8 cellular contexts compared by ENCODE assay signal in genomic region chr11:117328414-117329010, GRCh38. TPM values are rescaled to one million over a fixed set of nuclear protein-coding genes. Genes with fewer than 3 reads are reported as not detected.
DNase-seq lines count a peak whose midpoint lies in the region; ATAC-seq, FAIRE-seq and TF ChIP-seq lines count a peak whose summit lies in the region.

No MANE protein-coding gene starts in this region.

- peaks cover 44% of the 10 kb centered on the region for H3K79me2 ChIP-seq in astrocyte (ENCODE audit: insufficient read depth, low read length)

- peaks cover 23% of the 10 kb centered on the region for H4K20me1 ChIP-seq in astrocyte (ENCODE audit: insufficient read depth, low read length)

- peaks cover 3% of the 10 kb centered on the region for H3K36me3 Mint-ChIP-seq in astrocyte (ENCODE audit: low read depth, unreplicated experiment)
- no peaks in the 10 kb centered on the region for H3K36me3 Mint-ChIP-seq in stimulated activated effector memory CD8-positive, alpha-beta T cell treated with anti-CD3 and anti-CD28 coated beads, Interleukin-12 subunit alpha, Interleukin-12 subunit beta, amount 100 ng/mL, for 72 hours

- H3K9me3 ChIP-seq in astrocyte (ENCODE audit: insufficient read depth, low read depth, low read length) (no peaks in the 10 kb centered on the region), iPS-15b (ENCODE audit: control insufficient read depth, insufficient read depth, low read length) (no peaks in the 10 kb centered on the region)

- H3K9ac ChIP-seq in astrocyte (ENCODE audit: low read length): peak overlapping the region; percentile 89
- peak overlapping the region; percentile 57 for H3K9ac ChIP-seq in iPS-15b (ENCODE audit: low read depth, low read length)

- peak overlapping the region; percentile 62 for H3K4me3 ChIP-seq in BJ (ENCODE audit: low read depth, low read length)
- H3K4me3 ChIP-seq in astrocyte (ENCODE audit: insufficient read depth, low read depth, low read length): peak overlapping the region; percentile 82
- H3K4me3 ChIP-seq in iPS-15b (ENCODE audit: low read depth, low read length): peak overlapping the region; percentile 66

- H3K27me3 ChIP-seq in BJ (ENCODE audit: control insufficient read depth, insufficient read depth, low read length): no peaks in the 10 kb centered on the region
- H3K27me3 ChIP-seq in astrocyte (ENCODE audit: insufficient read depth, low read length): no peaks in the 10 kb centered on the region
- H3K27me3 ChIP-seq in iPS-15b (ENCODE audit: control insufficient read depth, insufficient read depth, low read length): no peaks in the 10 kb centered on the region

- H3K27me3 Mint-ChIP-seq in astrocyte (ENCODE audit: low read depth, unreplicated experiment): no peaks in the 10 kb centered on the region

- no peak for FAIRE-seq in astrocyte (lab: Jason Lieb, UNC)

- peak; percentile 18 for DNase-seq in BJ (ENCODE audit: low read depth)
- DNase-seq in NCI-H1092 treated with DMSO at 0.1 percent for 48 hours (lab: John Stamatoyannopoulos, UW): peak; percentile 61
- DNase-seq in astrocyte (ENCODE audit: low read depth): peak; percentile 49
- DNase-seq in stimulated activated effector memory CD8-positive, alpha-beta T cell treated with anti-CD3 and anti-CD28 coated beads, Interleukin-12 subunit alpha, Interleukin-12 subunit beta, amount 100 ng/mL, for 72 hours (ENCODE audit: low spot score in 2 of 2): no peak
- no peak for DNase-seq in GM20000 (ENCODE audit: low spot score)
- no peak for DNase-seq in amniotic stem cell (lab: John Stamatoyannopoulos, UW)

- H3K4me1 Mint-ChIP-seq in astrocyte (ENCODE audit: low read depth, unreplicated experiment): peaks cover 7% of the 10 kb centered on the region
- H3K4me1 Mint-ChIP-seq in stimulated activated effector memory CD8-positive, alpha-beta T cell treated with anti-CD3 and anti-CD28 coated beads, Interleukin-12 subunit alpha, Interleukin-12 subunit beta, amount 100 ng/mL, for 72 hours: peaks cover 6% of the 10 kb centered on the region

- H3K36me3 ChIP-seq in BJ (ENCODE audit: control insufficient read depth, insufficient read depth, low read length): no peaks in the 10 kb centered on the region
- H3K36me3 ChIP-seq in astrocyte (ENCODE audit: insufficient read depth, low read length): no peaks in the 10 kb centered on the region
- H3K36me3 ChIP-seq in iPS-15b (ENCODE audit: control insufficient read depth, insufficient read depth, low read length): no peaks in the 10 kb centered on the region

- no peak for TF ChIP-seq CTCF in BJ (IDR thresholded peaks at IDR 0.05; ENCODE audit: insufficient read depth, low read depth, low read length)
- no peak for TF ChIP-seq CTCF in astrocyte (IDR thresholded peaks at IDR 0.05; ENCODE audit: insufficient read depth, low read depth, low read length)
- no peak for TF ChIP-seq CTCF in GM20000 (IDR thresholded peaks at IDR 0.05; ENCODE audit: extremely low read depth, missing control alignments)

- H3K4me3 Mint-ChIP-seq in astrocyte (ENCODE audit: unreplicated experiment): no peak overlapping the region
- no peak overlapping the region for H3K4me3 Mint-ChIP-seq in stimulated activated effector memory CD8-positive, alpha-beta T cell treated with anti-CD3 and anti-CD28 coated beads, Interleukin-12 subunit alpha, Interleukin-12 subunit beta, amount 100 ng/mL, for 72 hours

- H3K9me3 Mint-ChIP-seq in astrocyte (ENCODE audit: unreplicated experiment): peaks cover 2% of the 10 kb centered on the region
- H3K9me3 Mint-ChIP-seq in stimulated activated effector memory CD8-positive, alpha-beta T cell treated with anti-CD3 and anti-CD28 coated beads, Interleukin-12 subunit alpha, Interleukin-12 subunit beta, amount 100 ng/mL, for 72 hours: no peaks in the 10 kb centered on the region

- POLR2A ChIA-PET in BJ (lab: Charles Lee): interaction anchor here (0.8 kb wide), 1 partner anchor 13 kb away, joined by 4 read pairs; the partner anchor contains the start of gene BACE1

- peak overlapping the region; percentile 87 for H3K4me2 ChIP-seq in astrocyte (ENCODE audit: low read length)

- H3K27ac Mint-ChIP-seq in astrocyte (ENCODE audit: unreplicated experiment): no peak overlapping the region
- no peak overlapping the region for H3K27ac Mint-ChIP-seq in stimulated activated effector memory CD8-positive, alpha-beta T cell treated with anti-CD3 and anti-CD28 coated beads, Interleukin-12 subunit alpha, Interleukin-12 subunit beta, amount 100 ng/mL, for 72 hours

- H3K4me1 ChIP-seq in astrocyte (ENCODE audit: insufficient read depth, low read length) (peaks cover 9% of the 10 kb centered on the region), iPS-15b (ENCODE audit: control insufficient read depth, insufficient read depth, low read length) (no peaks in the 10 kb centered on the region)

- CTCF ChIA-PET in BJ (lab: Yijun Ruan, JAX): interaction anchor here (0.7 to 1.6 kb wide), 6 partner anchors 8 to 102 kb away, joined by 3 to 5 read pairs (median 3); no protein-coding TSS in a partner anchor

- H3K27ac ChIP-seq in astrocyte (ENCODE audit: low read depth, low read length): peak overlapping the region; percentile 73

- ATAC-seq in GM19463 (IDR thresholded peaks at IDR 0.05; ENCODE audit: unreplicated experiment): peak; percentile 4
- peak; percentile 15 for ATAC-seq in stimulated activated effector memory CD8-positive, alpha-beta T cell treated with anti-CD3 and anti-CD28 coated beads, Interleukin-12 subunit alpha, Interleukin-12 subunit beta, amount 100 ng/mL, for 72 hours

- H2AFZ ChIP-seq in astrocyte (ENCODE audit: low read depth, low read length): peak overlapping the region; percentile 71

RNA-seq across cellular contexts. Expression of gene CEP164, which starts 0.9 kb away (rescaled TPM):
- 21.0 and 27.4 TPM in 2 replicates for polyA plus RNA-seq in BJ (2011; rRNA removed)
- polyA minus RNA-seq in BJ (2011; rRNA and poly(A)+ RNA removed): 24.7 and 30.9 TPM in 2 replicates
- 36.1 and 40.5 TPM in 2 replicates for total RNA-seq in astrocyte

RNA-seq across cellular contexts. Expression of gene BACE1, which starts 12.5 kb away (rescaled TPM):
- polyA plus RNA-seq in BJ (2011; rRNA removed): 47.8 and 99.6 TPM in 2 replicates
- polyA minus RNA-seq in BJ (2011; rRNA and poly(A)+ RNA removed): 86.7 and 110 TPM in 2 replicates
- total RNA-seq in astrocyte: 32.6 and 37.2 TPM in 2 replicates

RNA-seq across cellular contexts. Expression of gene BACE1-AS, which starts 37.4 kb away (rescaled TPM):
- 3.4 and 3.8 TPM in 2 replicates for polyA plus RNA-seq in BJ (2011; rRNA removed)
- 6.0 and 7.0 TPM in 2 replicates for polyA minus RNA-seq in BJ (2011; rRNA and poly(A)+ RNA removed)
- 6.7 and 6.8 TPM in 2 replicates for total RNA-seq in astrocyte

Comparison
In these comparisons a context has a peak if more than half of its experiments do, and no peak if none do; other contexts are left out.
1. DNase-seq: peak in BJ (single experiment), NCI-H1092 treated with DMSO at 0.1 percent for 48 hours (single experiment) and astrocyte (single experiment); none in stimulated activated effector memory CD8-positive, alpha-beta T cell treated with anti-CD3 and anti-CD28 coated beads, Interleukin-12 subunit alpha, Interleukin-12 subunit beta, amount 100 ng/mL, for 72 hours (0 of 2), GM20000 (single experiment) and amniotic stem cell (single experiment).
2. Peak in every context shown above with its lines, with median percentiles within 50 percentile points of each other: H3K4me3 ChIP-seq.